Comparison of ENCODE assay signal across 8 cellular contexts in the genomic region with DNA sequence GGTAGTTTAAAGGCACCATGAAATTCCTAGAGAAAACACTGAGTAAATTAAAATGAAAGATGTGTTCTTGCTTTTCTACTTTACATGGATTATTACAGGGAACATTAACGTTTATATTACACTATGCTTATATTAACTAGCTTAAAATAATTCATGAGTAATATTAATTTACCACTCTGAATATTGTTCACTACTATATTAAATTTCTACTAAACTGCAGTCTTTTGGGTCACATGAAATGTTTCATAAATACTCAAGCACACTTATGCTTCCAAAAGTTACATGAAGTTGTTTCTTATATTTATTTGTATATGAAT. TPM values are rescaled to one million over a fixed set of nuclear protein-coding genes. Genes with fewer than 3 reads are reported as not detected.
DNase-seq lines count a peak whose midpoint lies in the region; ATAC-seq and TF ChIP-seq lines count a peak whose summit lies in the region.

No MANE protein-coding gene starts in this region.

- peaks cover 2% of the 10 kb centered on the region for H3K27me3 Mint-ChIP-seq in activated T-helper 1 cell treated with anti-CD3 and anti-CD28 coated beads, Interleukin-12 subunit alpha, Interleukin-12 subunit beta, Interleukin-2, Interleukin-4 antibody, amounts not matched to agents 30 ng/mL and 10 ng/mL and 1 ng/mL, durations not matched to agents 14 hours and 24 hours and 36 hours (ENCODE audit: insufficient read depth)

- H2AFZ ChIP-seq in SK-N-SH (ENCODE audit: low read depth) = peak overlapping the region; percentile 76

- peaks cover 10% of the 10 kb centered on the region for H4K20me1 ChIP-seq in SK-N-SH (ENCODE audit: insufficient read depth)

- no peaks in the 10 kb centered on the region for H3K36me3 Mint-ChIP-seq in activated T-helper 1 cell treated with anti-CD3 and anti-CD28 coated beads, Interleukin-12 subunit alpha, Interleukin-12 subunit beta, Interleukin-2, Interleukin-4 antibody, amounts not matched to agents 30 ng/mL and 10 ng/mL and 1 ng/mL, durations not matched to agents 14 hours and 24 hours and 36 hours (ENCODE audit: low read depth)

- no peak for TF ChIP-seq CTCF in SK-N-SH (IDR thresholded peaks at IDR 0.05)
- TF ChIP-seq CTCF in left lung (IDR thresholded peaks at IDR 0.05) = no peak

- no peak for TF ChIP-seq RAD21 in SK-N-SH (IDR thresholded peaks at IDR 0.05; ENCODE audit: low read length)

- H3K9ac ChIP-seq in SK-N-SH (peak overlapping the region; percentile 42; the same call in 1 of the 2 replicates), subcutaneous abdominal adipose tissue (ENCODE audit: low read length in 5 of 5) (peak overlapping the region in 2 of 5 donors; percentile 26 to 28)

- H3K4me3 ChIP-seq in SK-N-SH (ENCODE audit: low read depth in 2 of 2, low read length in 1 of 2) (peak overlapping the region in 1 of 2 experiments; percentile 23; a peak in 1 of 4 replicates), left lung (peak overlapping the region in 1 of 2 donors; percentile 27), subcutaneous abdominal adipose tissue (ENCODE audit: low read depth in 1 of 5, low read length in 5 of 5) (peak overlapping the region in 1 of 5 donors; percentile 8)

- no peaks in the 10 kb centered on the region for H3K9me3 Mint-ChIP-seq in activated T-helper 1 cell treated with anti-CD3 and anti-CD28 coated beads, Interleukin-12 subunit alpha, Interleukin-12 subunit beta, Interleukin-2, Interleukin-4 antibody, amounts not matched to agents 30 ng/mL and 10 ng/mL and 1 ng/mL, durations not matched to agents 14 hours and 24 hours and 36 hours

- H3K36me3 ChIP-seq in SK-N-SH (replicated peaks in 1 of 2; ENCODE audit: control insufficient read depth in 1 of 2, insufficient read depth in 2 of 2, low read length in 1 of 2) (no peaks in the 10 kb centered on the region), left lung (no peaks in the 10 kb centered on the region), subcutaneous abdominal adipose tissue (ENCODE audit: control insufficient read depth in 5 of 5, insufficient read depth in 5 of 5, low read length in 5 of 5) (no peaks in the 10 kb centered on the region)

- no peaks in the 10 kb centered on the region for H3K9me3 ChIP-seq in SK-N-SH
- no peaks in the 10 kb centered on the region for H3K9me3 ChIP-seq in left lung
- H3K9me3 ChIP-seq in subcutaneous abdominal adipose tissue (ENCODE audit: control insufficient read depth in 5 of 5, low read length in 5 of 5) = no peaks in the 10 kb centered on the region

- peaks cover 40% of the 10 kb centered on the region for H3K4me1 Mint-ChIP-seq in activated T-helper 1 cell treated with anti-CD3 and anti-CD28 coated beads, Interleukin-12 subunit alpha, Interleukin-12 subunit beta, Interleukin-2, Interleukin-4 antibody, amounts not matched to agents 30 ng/mL and 10 ng/mL and 1 ng/mL, durations not matched to agents 14 hours and 24 hours and 36 hours (ENCODE audit: low read depth)

- no peak for TF ChIP-seq EP300 in SK-N-SH (IDR thresholded peaks at IDR 0.05; ENCODE audit: borderline replicate concordance in 1 of 2, low read depth in 1 of 2, low read length in 1 of 2)

- H3K27ac ChIP-seq in SK-N-SH (ENCODE audit: low read depth in 2 of 2, low read length in 1 of 2) (peak overlapping the region; percentile 80 to 88), left lung (peak overlapping the region; percentile 93 to 94), subcutaneous abdominal adipose tissue (ENCODE audit: low read depth, low read length) (peak overlapping the region; percentile 97)

- intact Hi-C loops in activated T-helper 1 cell treated with anti-CD3 and anti-CD28 coated beads, Interleukin-12 subunit alpha, Interleukin-12 subunit beta, Interleukin-2, Interleukin-4 antibody, amounts not matched to agents 30 ng/mL and 10 ng/mL and 1 ng/mL, durations not matched to agents 14 hours and 24 hours and 36 hours (cut with micrococcal nuclease) = loop anchor here (1.0 to 10.0 kb wide), 5 partner anchors 71 to 1276 kb away; a partner anchor contains a TSS
- intact Hi-C loops in left lung (cut with DNase I) = no loop called here

- H3K4me3 Mint-ChIP-seq in activated T-helper 1 cell treated with anti-CD3 and anti-CD28 coated beads, Interleukin-12 subunit alpha, Interleukin-12 subunit beta, Interleukin-2, Interleukin-4 antibody, amounts not matched to agents 30 ng/mL and 10 ng/mL and 1 ng/mL, durations not matched to agents 14 hours and 24 hours and 36 hours = peak overlapping the region; percentile 61

- no peaks in the 10 kb centered on the region for H3K9me2 ChIP-seq in SK-N-SH

- H3K27me3 ChIP-seq in SK-N-SH (ENCODE audit: insufficient read depth) (no peaks in the 10 kb centered on the region), left lung (no peaks in the 10 kb centered on the region), subcutaneous abdominal adipose tissue (ENCODE audit: control insufficient read depth in 5 of 5, insufficient read depth in 4 of 5, low read length in 5 of 5) (no peaks in the 10 kb centered on the region)

- CTCF ChIA-PET in SK-N-SH (lab: Yijun Ruan, JAX) = interaction anchor here (1.3 to 2.7 kb wide), 4 partner anchors 64 to 390 kb away, joined by 3 to 8 read pairs (median 4); no protein-coding TSS in a partner anchor

- POLR2A ChIA-PET in SK-N-SH (lab: Yijun Ruan, JAX) = interaction anchor here (1.7 kb wide), 1 partner anchor 71 kb away, joined by 6 read pairs; a partner anchor contains a TSS

- WGBS in SK-N-SH (ENCODE audit: low lambda C conversion rate) = 23% methylated on average over 1 of the region's 1 CpG

- H3K4me1 ChIP-seq in SK-N-SH (ENCODE audit: control insufficient read depth in 1 of 2, insufficient read depth in 2 of 2, low read depth in 1 of 2, low read length in 1 of 2) = peaks cover 13 to 23% of the 10 kb centered on the region in 2 experiments
- H3K4me1 ChIP-seq in left lung = peaks cover 8 to 52% of the 10 kb centered on the region in 2 donors
- H3K4me1 ChIP-seq in subcutaneous abdominal adipose tissue (ENCODE audit: control insufficient read depth in 5 of 5, insufficient read depth in 5 of 5, low read length in 5 of 5) = peaks cover 8 to 47% (median 40%) of the 10 kb centered on the region in 5 donors

- peaks cover 26% of the 10 kb centered on the region for H3F3A ChIP-seq in SK-N-SH (replicated peaks; ENCODE audit: insufficient read depth)

- no peak for ATAC-seq in SK-N-SH treated with all-trans-retinoic acid at 6 μM for 48 hours
- no peak for ATAC-seq in left lung
- ATAC-seq in GM18868 (IDR thresholded peaks at IDR 0.05; ENCODE audit: unreplicated experiment) = no peak

- peaks cover 18% of the 10 kb centered on the region for H3K79me2 ChIP-seq in SK-N-SH (ENCODE audit: insufficient read depth)

- H3K27ac Mint-ChIP-seq in activated T-helper 1 cell treated with anti-CD3 and anti-CD28 coated beads, Interleukin-12 subunit alpha, Interleukin-12 subunit beta, Interleukin-2, Interleukin-4 antibody, amounts not matched to agents 30 ng/mL and 10 ng/mL and 1 ng/mL, durations not matched to agents 14 hours and 24 hours and 36 hours = peak overlapping the region; percentile 89

- peak overlapping the region; percentile 60; the same call in 1 of the 2 replicates for H3K4me2 ChIP-seq in SK-N-SH

- DNase-seq in SK-N-SH = no peak
- DNase-seq in activated T-helper 1 cell treated with anti-CD3 and anti-CD28 coated beads, Interleukin-12 subunit alpha, Interleukin-12 subunit beta, Interleukin-2, Interleukin-4 antibody, amounts not matched to agents 30 ng/mL and 10 ng/mL and 1 ng/mL, durations not matched to agents 14 hours and 24 hours and 36 hours (ENCODE audit: low spot score) = no peak
- no peak for DNase-seq in left lung
- no peak for DNase-seq in NCI-H446 treated with DMSO at 0.1 percent for 48 hours (lab: John Stamatoyannopoulos, UW)
- DNase-seq in stimulated activated CD4-positive, alpha-beta T cell treated with anti-CD3 and anti-CD28 coated beads, Interleukin-4, amount 100 ng/mL, for 4 hours = no peak

TF ChIP-seq in SK-N-SH treated with all-trans-retinoic acid at 6 μM for 48 hours, 23 proteins besides CTCF, POLR2A, EP300 and RAD21 (continues in another document):
- TF ChIP-seq ZFP3 (CRISPR knock-in tag; IDR thresholded peaks at IDR 0.05) (no peak), ZNF70 (CRISPR knock-in tag; IDR thresholded peaks at IDR 0.05) (no peak), TCF4 (CRISPR knock-in tag; IDR thresholded peaks at IDR 0.05; ENCODE audit: borderline replicate concordance) (no peak), ZC3H10 (CRISPR knock-in tag; IDR thresholded peaks at IDR 0.05) (no peak), RARB (CRISPR knock-in tag; IDR thresholded peaks at IDR 0.05) (no peak), GLIS3 (CRISPR knock-in tag; IDR thresholded peaks at IDR 0.05) (no peak), PPARA (CRISPR knock-in tag; IDR thresholded peaks at IDR 0.05; ENCODE audit: borderline replicate concordance) (no peak)
- TF ChIP-seq, protein P1, sequence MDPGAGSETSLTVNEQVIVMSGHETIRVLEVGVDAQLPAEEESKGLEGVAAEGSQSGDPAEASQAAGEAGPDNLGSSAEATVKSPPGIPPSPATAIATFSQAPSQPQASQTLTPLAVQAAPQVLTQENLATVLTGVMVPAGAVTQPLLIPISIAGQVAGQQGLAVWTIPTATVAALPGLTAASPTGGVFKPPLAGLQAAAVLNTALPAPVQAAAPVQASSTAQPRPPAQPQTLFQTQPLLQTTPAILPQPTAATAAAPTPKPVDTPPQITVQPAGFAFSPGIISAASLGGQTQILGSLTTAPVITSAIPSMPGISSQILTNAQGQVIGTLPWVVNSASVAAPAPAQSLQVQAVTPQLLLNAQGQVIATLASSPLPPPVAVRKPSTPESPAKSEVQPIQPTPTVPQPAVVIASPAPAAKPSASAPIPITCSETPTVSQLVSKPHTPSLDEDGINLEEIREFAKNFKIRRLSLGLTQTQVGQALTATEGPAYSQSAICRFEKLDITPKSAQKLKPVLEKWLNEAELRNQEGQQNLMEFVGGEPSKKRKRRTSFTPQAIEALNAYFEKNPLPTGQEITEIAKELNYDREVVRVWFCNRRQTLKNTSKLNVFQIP (CRISPR knock-in tag; IDR thresholded peaks at IDR 0.05; ENCODE audit: borderline replicate concordance, low read depth) = no peak

RNA-seq across cellular contexts. Expression of a gene that starts 3.4 kb away (rescaled TPM):
- 33.7 and 36.9 TPM in 2 replicates for polyA plus RNA-seq in SK-N-SH (2012; rRNA removed)
- 59.8 and 68.6 TPM in 2 replicates for polyA plus RNA-seq in SK-N-SH (2012; cell fraction: cytosol; rRNA removed)
- polyA plus RNA-seq in SK-N-SH (2012; cell fraction: nucleus; rRNA removed) = 15.8 and 26.7 TPM in 2 replicates
- 39.9 and 40.8 TPM in 2 replicates for total RNA-seq in activated T-helper 1 cell treated with anti-CD3 and anti-CD28 coated beads, Interleukin-12 subunit alpha, Interleukin-12 subunit beta, Interleukin-2, Interleukin-4 antibody, amounts not matched to agents 30 ng/mL and 10 ng/mL and 1 ng/mL, durations not matched to agents 14 hours and 24 hours and 36 hours
- total RNA-seq in left lung = 10 to 100 TPM; 68.2 to 75.9 TPM

RNA-seq across cellular contexts. Expression of a gene that starts 5.2 kb away (rescaled TPM):
- polyA plus RNA-seq in SK-N-SH (2012; rRNA removed) = 14.2 and 15.3 TPM in 2 replicates
- 4.5 and 8.4 TPM in 2 replicates for polyA plus RNA-seq in SK-N-SH (2012; cell fraction: cytosol; rRNA removed)
- polyA plus RNA-seq in SK-N-SH (2012; cell fraction: nucleus; rRNA removed) = 45.0 and 46.1 TPM in 2 replicates
- total RNA-seq in activated T-helper 1 cell treated with anti-CD3 and anti-CD28 coated beads, Interleukin-12 subunit alpha, Interleukin-12 subunit beta, Interleukin-2, Interleukin-4 antibody, amounts not matched to agents 30 ng/mL and 10 ng/mL and 1 ng/mL, durations not matched to agents 14 hours and 24 hours and 36 hours = 40.7 and 41.3 TPM in 2 replicates
- total RNA-seq in left lung = 10 to 100 TPM; 21.0 to 21.9 TPM
